In genomic region chr12:113575386-113575785, GRCh38 we compare ENCODE assay signal across 33 cellular contexts.
"Had no signal": no experiment of that assay in that cellular context is flagged by ENCODE, and none has a peak within 500 bp of the region (broad histone marks: within the 10 kb centered on the region; RNA-seq: fewer than 3 reads in every experiment).

No MANE protein-coding gene starts in this region.

- H3K4me3 ChIP-seq: ascending aorta, breast epithelium, cardiac muscle cell, coronary artery, dorsolateral prefrontal cortex, esophagus muscularis mucosa, gastrocnemius medialis, heart left ventricle had no signal

- H3K27me3 Mint-ChIP-seq: activated naive CD4-positive, alpha-beta T cell treated with anti-CD3 and anti-CD28 coated beads, Interleukin-2, amount 10 ng/mL, durations not matched to agents 7 days and 5 days had no signal

- H3K4me1 ChIP-seq: ascending aorta, breast epithelium, esophagus muscularis mucosa, foreskin keratinocyte, gastrocnemius medialis, heart left ventricle had no signal

- H3K4me3 Mint-ChIP-seq: activated B cell treated with CpG ODN at 0.5 μM for 24 hours; activated CD4-positive, alpha-beta memory T cell treated with anti-CD3 and anti-CD28 coated beads for 36 hours; activated naive CD4-positive, alpha-beta T cell treated with anti-CD3 and anti-CD28 coated beads, Interleukin-2, amount 10 ng/mL, durations not matched to agents 7 days and 5 days; activated naive CD8-positive, alpha-beta T cell treated with anti-CD3 and anti-CD28 coated beads, Interleukin-2, amount 10 ng/mL, durations not matched to agents 7 days and 5 days; activated T-cell treated with anti-CD3 and anti-CD28 coated beads, Interleukin-2, amount 50 U/mL, for 24 hours; activated T-cell treated with anti-CD3 and anti-CD28 coated beads, Interleukin-2, amount 50 U/mL, for 72 hours; brain; central memory CD8-positive, alpha-beta T cell; dendritic cell treated with granulocyte-macrophage colony-stimulating factor and Interleukin-4, amounts not matched to agents 40 ng/mL and 50 ng/mL, for 4 days; T-helper 17 cell; T-helper 2 cell treated with Interferon-gamma antibody and Interleukin-4, amounts not matched to agents 5 μg/mL and 100 μg/mL, for 36 hours had no signal

- H3K36me3 Mint-ChIP-seq: activated CD4-positive, alpha-beta memory T cell treated with anti-CD3 and anti-CD28 coated beads for 36 hours; activated naive CD4-positive, alpha-beta T cell treated with anti-CD3 and anti-CD28 coated beads, Interleukin-2, amount 10 ng/mL, durations not matched to agents 7 days and 5 days; activated naive CD4-positive, alpha-beta T cell treated with anti-CD3 and anti-CD28 coated beads, Interleukin-2, amount 50 U/mL, for 72 hours; activated naive CD8-positive, alpha-beta T cell treated with anti-CD3 and anti-CD28 coated beads, Interleukin-2, amount 10 ng/mL, durations not matched to agents 7 days and 5 days; brain had no signal

- H3K27me3 ChIP-seq: ascending aorta, foreskin keratinocyte had no signal

- H3K9me3 Mint-ChIP-seq: activated naive CD4-positive, alpha-beta T cell treated with anti-CD3 and anti-CD28 coated beads, Interleukin-2, amount 10 ng/mL, durations not matched to agents 7 days and 5 days; activated naive CD4-positive, alpha-beta T cell treated with anti-CD3 and anti-CD28 coated beads, Interleukin-2, amount 50 U/mL, for 72 hours; activated naive CD8-positive, alpha-beta T cell treated with anti-CD3 and anti-CD28 coated beads, Interleukin-2, amount 10 ng/mL, durations not matched to agents 7 days and 5 days; activated T-cell treated with anti-CD3 and anti-CD28 coated beads, Interleukin-2, amount 50 U/mL, for 24 hours; central memory CD8-positive, alpha-beta T cell; dendritic cell treated with granulocyte-macrophage colony-stimulating factor and Interleukin-4, amounts not matched to agents 40 ng/mL and 50 ng/mL, for 4 days had no signal

- ATAC-seq: activated CD4-positive, CD25-positive, alpha-beta regulatory T cell treated with anti-CD3 and anti-CD28 coated beads, Interleukin-2, amount 50 U/mL, for 24 hours; activated naive CD4-positive, alpha-beta T cell treated with anti-CD3 and anti-CD28 coated beads, Interleukin-2, amount 50 U/mL, for 72 hours; activated T-cell treated with anti-CD3 and anti-CD28 coated beads, Interleukin-2, amount 50 U/mL, for 72 hours; foreskin keratinocyte; gastrocnemius medialis; heart left ventricle; T-helper 17 cell had no signal

- H3K36me3 ChIP-seq: ascending aorta, breast epithelium, cardiac muscle cell, esophagus muscularis mucosa, gastrocnemius medialis, heart left ventricle, WERI-Rb-1 had no signal

- H3K27ac Mint-ChIP-seq: activated B cell treated with CpG ODN at 0.5 μM for 24 hours; activated CD4-positive, alpha-beta memory T cell treated with anti-CD3 and anti-CD28 coated beads for 36 hours; activated naive CD4-positive, alpha-beta T cell treated with anti-CD3 and anti-CD28 coated beads, Interleukin-2, amount 10 ng/mL, durations not matched to agents 7 days and 5 days; activated naive CD4-positive, alpha-beta T cell treated with anti-CD3 and anti-CD28 coated beads, Interleukin-2, amount 50 U/mL, for 72 hours; activated naive CD8-positive, alpha-beta T cell treated with anti-CD3 and anti-CD28 coated beads, Interleukin-2, amount 10 ng/mL, durations not matched to agents 7 days and 5 days; activated T-cell treated with anti-CD3 and anti-CD28 coated beads, Interleukin-2, amount 50 U/mL, for 24 hours; activated T-cell treated with anti-CD3 and anti-CD28 coated beads, Interleukin-2, amount 50 U/mL, for 72 hours; brain; dendritic cell treated with granulocyte-macrophage colony-stimulating factor and Interleukin-4, amounts not matched to agents 40 ng/mL and 50 ng/mL, for 4 days; T-helper 17 cell; T-helper 2 cell treated with Interferon-gamma antibody and Interleukin-4, amounts not matched to agents 5 μg/mL and 100 μg/mL, for 36 hours had no signal

- H3K9me3 ChIP-seq: ascending aorta, breast epithelium, gastrocnemius medialis had no signal

- H3K4me1 Mint-ChIP-seq: activated B cell treated with CpG ODN at 0.5 μM for 24 hours; activated naive CD4-positive, alpha-beta T cell treated with anti-CD3 and anti-CD28 coated beads, Interleukin-2, amount 10 ng/mL, durations not matched to agents 7 days and 5 days; activated naive CD8-positive, alpha-beta T cell treated with anti-CD3 and anti-CD28 coated beads, Interleukin-2, amount 10 ng/mL, durations not matched to agents 7 days and 5 days; central memory CD8-positive, alpha-beta T cell; T-helper 17 cell had no signal

- DNase-seq: activated B cell treated with CpG ODN at 0.5 μM for 24 hours; activated CD4-positive, alpha-beta memory T cell treated with anti-CD3 and anti-CD28 coated beads for 36 hours; activated CD4-positive, alpha-beta T cell treated with anti-CD3 and anti-CD28 coated beads for 48 hours; activated CD8-positive, alpha-beta memory T cell treated with anti-CD3 and anti-CD28 coated beads, Interleukin-2, amount 50 U/mL, for 48 hours; activated gamma-delta T cell; activated naive CD4-positive, alpha-beta T cell; activated naive CD4-positive, alpha-beta T cell treated with anti-CD3 and anti-CD28 coated beads, Interleukin-2, amount 10 ng/mL, durations not matched to agents 7 days and 5 days; activated naive CD8-positive, alpha-beta T cell treated with anti-CD3 and anti-CD28 coated beads, Interleukin-2, amount 10 ng/mL, durations not matched to agents 7 days and 5 days; activated T-cell treated with anti-CD3 and anti-CD28 coated beads for 4 hours; activated T-cell treated with anti-CD3 and anti-CD28 coated beads, Interleukin-2, amount 50 U/mL, for 24 hours; activated T-cell treated with anti-CD3 and anti-CD28 coated beads, Interleukin-2, amount 50 U/mL, for 72 hours; dorsolateral prefrontal cortex; effector memory CD4-positive, alpha-beta T cell; erythroblast; foreskin keratinocyte; gastrocnemius medialis; glutamatergic neuron; heart left ventricle; T-helper 1 cell; T-helper 17 cell; T1000; WERI-Rb-1 had no signal

- H3K27ac ChIP-seq: ascending aorta, breast epithelium, cardiac muscle cell, coronary artery, dorsolateral prefrontal cortex, esophagus muscularis mucosa, foreskin keratinocyte, gastrocnemius medialis, heart left ventricle, WERI-Rb-1 had no signal
